Comparison of ENCODE assay signal across 7 cellular contexts in the genomic region with DNA sequence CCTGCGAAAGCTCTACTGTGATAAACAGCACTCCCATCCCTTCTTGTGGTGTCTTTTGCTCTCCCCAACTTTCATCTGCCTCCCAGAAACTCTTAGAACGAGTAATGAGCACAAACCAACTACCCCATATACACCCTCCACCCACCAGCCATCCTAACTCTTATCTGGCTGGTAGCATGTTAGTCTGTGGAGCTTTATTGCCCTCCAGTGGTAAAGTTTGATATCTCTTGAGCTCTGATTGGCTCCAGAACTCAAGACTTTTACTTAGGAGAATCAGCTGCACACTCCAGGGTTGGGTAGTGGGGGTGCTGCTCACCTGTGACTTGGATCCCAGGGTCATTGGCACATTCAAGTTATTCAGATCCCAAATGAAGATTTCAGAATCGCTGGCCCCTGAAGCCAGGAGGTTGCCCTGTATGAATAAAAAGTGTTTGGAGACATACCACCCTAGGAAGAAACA. TPM values are rescaled to one million over a fixed set of nuclear protein-coding genes. Genes with fewer than 3 reads are reported as not detected.
A peak's percentile ranks its signal among the peaks of the same experiment; 100 is the strongest.
DNase-seq lines count a peak whose midpoint lies in the region; ATAC-seq, FAIRE-seq and TF ChIP-seq lines count a peak whose summit lies in the region.

No MANE protein-coding gene starts in this region.

- H3K36me3 ChIP-seq in DND-41 (ENCODE audit: insufficient read depth, low read length) (peaks cover 34% of the 10 kb centered on the region), OCI-LY7 (ENCODE audit: insufficient read depth, low read length) (no peaks in the 10 kb centered on the region; the same call in 1 of the 2 replicates), adipocyte (ENCODE audit: control insufficient read depth, insufficient read depth, low read length, severe bottlenecking) (peaks cover 8% of the 10 kb centered on the region)

- BruUV-seq in OCI-LY7 (replicated peaks; lab: Mats Ljungman, UMichigan) = no TSS peak

- peak overlapping the region in 1 of 2 experiments; percentile 46; a peak in 2 of 4 replicates for H3K4me3 ChIP-seq in DND-41 (ENCODE audit: low read depth in 1 of 2, low read length in 2 of 2)
- H3K4me3 ChIP-seq in OCI-LY7 (ENCODE audit: low read depth, low read length, poor library complexity, severe bottlenecking) = no peak overlapping the region
- no peak overlapping the region for H3K4me3 ChIP-seq in adipocyte (ENCODE audit: low read length)

- H3K27me3 ChIP-seq in DND-41 (ENCODE audit: insufficient read depth, low read length, poor library complexity) (no peaks in the 10 kb centered on the region), adipocyte (replicated peaks; ENCODE audit: control insufficient read depth, insufficient read depth, low read length) (peaks cover 6% of the 10 kb centered on the region)

- intact Hi-C loops in OCI-LY7 (cut with micrococcal nuclease; ENCODE audit: unreplicated experiment) = loop anchor here (1.0 to 5.0 kb wide), 3 partner anchors 75 to 206 kb away; no protein-coding TSS in a partner anchor
- intact Hi-C loops in head of caudate nucleus (cut with DNase I) = no loop called here

- peak; percentile 64 for ATAC-seq in DND-41 (ENCODE audit: insufficient read depth, low read depth)

- TF ChIP-seq CTCF in DND-41 (IDR thresholded peaks at IDR 0.05; ENCODE audit: borderline replicate concordance, extremely low read depth, low read length, poor library complexity, severe bottlenecking) (peak; percentile 92), OCI-LY7 (conservative IDR thresholded peaks at IDR 0.05; ENCODE audit: low read length) (peak; percentile 83)

- H3K9me2 ChIP-seq in OCI-LY7 (ENCODE audit: insufficient read depth, low read length) = no peaks in the 10 kb centered on the region

- H2AFZ ChIP-seq in DND-41 (ENCODE audit: low read depth, low read length) (peak overlapping the region; percentile 69), OCI-LY7 (ENCODE audit: low read length) (no peak overlapping the region)

- no peaks in the 10 kb centered on the region for H4K20me1 ChIP-seq in DND-41 (ENCODE audit: insufficient read depth, low read length)
- H4K20me1 ChIP-seq in OCI-LY7 (ENCODE audit: insufficient read depth, low read length) = no peaks in the 10 kb centered on the region

- no peak for FAIRE-seq in urothelium cell line (lab: Jason Lieb, UNC)

- POLR2A ChIA-PET in OCI-LY7 (lab: Charles Lee) = interaction anchor here (0.6 to 0.7 kb wide), 3 partner anchors 176 to 1113 kb away, joined by 3 read pairs; no protein-coding TSS in a partner anchor

- H3K9me3 ChIP-seq in DND-41 (ENCODE audit: insufficient read depth, low read length, severe bottlenecking) (no peaks in the 10 kb centered on the region), OCI-LY7 (ENCODE audit: low read length) (no peaks in the 10 kb centered on the region), adipocyte (ENCODE audit: control insufficient read depth, low read length) (no peaks in the 10 kb centered on the region)

- H3K9ac ChIP-seq in DND-41 (ENCODE audit: low read depth, low read length) = peak overlapping the region; percentile 61
- no peak overlapping the region for H3K9ac ChIP-seq in adipocyte (ENCODE audit: low read length)

- H3K4me2 ChIP-seq in DND-41 (ENCODE audit: insufficient read depth, low read length) (peak overlapping the region; percentile 57), OCI-LY7 (ENCODE audit: low read length) (no peak overlapping the region)

- peaks cover 80% of the 10 kb centered on the region for H3K4me1 ChIP-seq in DND-41 (ENCODE audit: insufficient read depth, low read length)
- H3K4me1 ChIP-seq in OCI-LY7 (ENCODE audit: insufficient read depth, low read length, poor library complexity, severe bottlenecking) = peaks cover 18% of the 10 kb centered on the region
- peaks cover 3% of the 10 kb centered on the region for H3K4me1 ChIP-seq in adipocyte (ENCODE audit: control insufficient read depth, insufficient read depth, low read length)

- CTCF ChIA-PET in OCI-LY7 (lab: Charles Lee; ENCODE audit: unreplicated experiment) = interaction anchor here (1.3 kb wide), 1 partner anchor 10 kb away, joined by 7 read pairs; no protein-coding TSS in a partner anchor

- DNase-seq in DND-41 = peak; percentile 80
- peak; percentile 39 for DNase-seq in HCEC 1CT
- DNase-seq in OCI-LY7 (ENCODE audit: low spot score) = peak; percentile 70
- peak; percentile 68 for DNase-seq in adipocyte (ENCODE audit: low read depth)
- peak; percentile 57 for DNase-seq in kidney glomerular epithelial cell (lab: John Stamatoyannopoulos, UW)
- peak; percentile 61 for DNase-seq in urothelium cell line (ENCODE audit: low spot score)
- no peak for DNase-seq in head of caudate nucleus

- H3K79me2 ChIP-seq in DND-41 (ENCODE audit: insufficient read depth, low read length) (peaks cover 13% of the 10 kb centered on the region), OCI-LY7 (ENCODE audit: insufficient read depth, low read depth, low read length) (no peaks in the 10 kb centered on the region)

- H3K27ac ChIP-seq in DND-41 (ENCODE audit: low read length) = peak overlapping the region; percentile 92
- no peak overlapping the region for H3K27ac ChIP-seq in OCI-LY7 (ENCODE audit: low read depth, low read length, poor library complexity, severe bottlenecking)

RNA-seq across cellular contexts. Expression of gene SEC31B, which starts 10.9 kb away (rescaled TPM):
- 12.5 and 16.4 TPM in 2 replicates for total RNA-seq in OCI-LY7 (2014; rRNA removed; shearing (Covaris generic))
- 21.3 and 26.0 TPM in 2 replicates for total RNA-seq in OCI-LY7 (2022)

RNA-seq across cellular contexts. Expression of gene NDUFB8, which starts 20.9 kb away (rescaled TPM):
- 288 and 374 TPM in 2 replicates for total RNA-seq in OCI-LY7 (2014; rRNA removed; shearing (Covaris generic))
- total RNA-seq in OCI-LY7 (2022) = 209 TPM in 2 replicates

RNA-seq across cellular contexts. Expression of gene HIF1AN, which starts 27.0 kb away (rescaled TPM):
- total RNA-seq in OCI-LY7 (2014; rRNA removed; shearing (Covaris generic)) = 9.1 and 10.6 TPM in 2 replicates
- 44.6 and 46.2 TPM in 2 replicates for total RNA-seq in OCI-LY7 (2022)

RNA-seq across cellular contexts. Expression of gene WNT8B, which starts 45.9 kb away (rescaled TPM):
- total RNA-seq in OCI-LY7 (2014; rRNA removed; shearing (Covaris generic)) = not detected in 2 replicates
- not detected in 2 replicates for total RNA-seq in OCI-LY7 (2022)

Comparison
In these comparisons a context has a peak if more than half of its experiments do, and no peak if none do; other contexts are left out.
1. DNase-seq: peak in DND-41 (single experiment), HCEC 1CT (single experiment), OCI-LY7 (single experiment), adipocyte (single experiment), kidney glomerular epithelial cell (single experiment) and urothelium cell line (single experiment); none in head of caudate nucleus (0 of 42).